Comparison of ENCODE assay signal across 14 cellular contexts in genomic region chr11:73011126-73011817, GRCh38.
"Had no signal": no experiment of that assay in that cellular context is flagged by ENCODE, and none has a peak within 500 bp of the region (broad histone marks: within the 10 kb centered on the region; RNA-seq: fewer than 3 reads in every experiment).

No MANE protein-coding gene starts in this region.

- H3K36me3 ChIP-seq: thyroid gland had no signal

- H3K4me1 ChIP-seq: ascending aorta, breast epithelium, left lung, psoas muscle, thyroid gland had no signal

- ATAC-seq: gastroesophageal sphincter, left lung, psoas muscle, sciatic nerve, T-cell had no signal

- H3K27me3 ChIP-seq: ascending aorta, breast epithelium, gastroesophageal sphincter, left lung, thyroid gland had no signal

- DNase-seq: activated CD4-positive, alpha-beta memory T cell treated with anti-CD3 and anti-CD28 coated beads, Interleukin-2, amount 10 ng/mL, durations not matched to agents 7 days and 5 days; activated CD4-positive, alpha-beta T cell treated with anti-CD3 and anti-CD28 coated beads for 1 hour; activated naive CD4-positive, alpha-beta T cell treated with anti-CD3 and anti-CD28 coated beads, Interleukin-2, amount 10 ng/mL, durations not matched to agents 7 days and 5 days; activated T-cell treated with anti-CD3 and anti-CD28 coated beads, Interleukin-2, amount 50 U/mL, for 24 hours; islet precursor cell; psoas muscle; T-cell; T-helper 9 cell; thyroid gland had no signal

- H3K27ac ChIP-seq: ascending aorta, breast epithelium, gastroesophageal sphincter, left lung, psoas muscle, thyroid gland had no signal

- H3K4me3 ChIP-seq: ascending aorta, breast epithelium, gastroesophageal sphincter, left lung, psoas muscle, thyroid gland had no signal

- H3K9me3 ChIP-seq: thyroid gland had no signal
